ENCODE assay signal across 2 cellular contexts in genomic region chr6:112802154-112802553, GRCh38.
TF ChIP-seq lines count a peak whose summit lies in the region.

No MANE protein-coding gene starts in this region.

TF ChIP-seq in Ishikawa, 13 proteins besides CTCF, POLR2A, EP300 and RAD21 (continued from another document):
- TF ChIP-seq REST (IDR thresholded peaks at IDR 0.05; ENCODE audit: low read depth) (no peak), CREB1 (IDR thresholded peaks at IDR 0.05; ENCODE audit: low read depth) (no peak)
TF ChIP-seq in Ishikawa: peak in this region for 1.

TF ChIP-seq in HEK293T, 16 proteins besides CTCF, POLR2A, EP300 and RAD21 (continued from another document):
- no peak for TF ChIP-seq PKNOX1 (IDR thresholded peaks at IDR 0.05)
- TF ChIP-seq HDGF (IDR thresholded peaks at IDR 0.05; ENCODE audit: borderline replicate concordance) = no peak
- no peak for TF ChIP-seq TARDBP (IDR thresholded peaks at IDR 0.05)
- TF ChIP-seq L3MBTL2 (conservative IDR thresholded peaks at IDR 0.05) = no peak
TF ChIP-seq in HEK293T: peak in this region for 0.
